Comparison of ENCODE assay signal across 8 cellular contexts in genomic region chr20:49805224-49805876, GRCh38. TPM values are rescaled to one million over a fixed set of nuclear protein-coding genes. Genes with fewer than 3 reads are reported as not detected.
DNase-seq lines count a peak whose midpoint lies in the region; ATAC-seq, FAIRE-seq and TF ChIP-seq lines count a peak whose summit lies in the region.
"Not testable (repeated sequence)": the region's sequence is repeated elsewhere in the genome, so short reads cannot be mapped to it uniquely, and the experiment has no call there.

No MANE protein-coding gene starts in this region.

- FAIRE-seq in K562 (lab: Jason Lieb, UNC): peak; percentile 69

- not testable (repeated sequence) for H4K20me1 ChIP-seq in K562 (replicated peaks; ENCODE audit: control insufficient read depth, insufficient read depth, low read length)

- not testable (repeated sequence) for H3K27me3 Mint-ChIP-seq in natural killer cell treated with Interleukin-12 subunit alpha and Interleukin-12 subunit beta and Interleukin-15 and Interleukin-18, amount 100 ng/mL, for 72 hours

- in situ Hi-C loops in K562 (cut with MboI): not testable (repeated sequence)

- H3K4me3 ChIP-seq in GM12865 (ENCODE audit: low read depth, low read length); Peyer's patch; K562: not testable (repeated sequence)

- not testable (repeated sequence) for H3K79me2 ChIP-seq in K562 (ENCODE audit: control insufficient read depth, insufficient read depth, low read length)

- peak; percentile 61 for ATAC-seq in GM21381 (IDR thresholded peaks at IDR 0.05; ENCODE audit: unreplicated experiment)
- ATAC-seq in HG03103 (IDR thresholded peaks at IDR 0.05; ENCODE audit: low read depth, unreplicated experiment): peak; percentile 53
- peak; percentile 69 for ATAC-seq in K562
- peak; percentile 85 to 89 for ATAC-seq in natural killer cell treated with Interleukin-12 subunit alpha and Interleukin-12 subunit beta and Interleukin-15 and Interleukin-18, amount 100 ng/mL, for 72 hours

- POLR2A ChIA-PET in K562 (lab: Yijun Ruan, JAX): not testable (repeated sequence)

- not testable (repeated sequence) for H3K9me3 ChIP-seq in Peyer's patch; K562 (replicated peaks; ENCODE audit: control insufficient read depth, insufficient read depth, low read depth, low read length)

- WGBS in K562 (ENCODE audit: insufficient coverage, low coverage, missing lambda C conversion rate): 52% methylated on average over 9 of the region's 11 CpGs

- TF ChIP-seq RAD21 in K562 (CRISPR knock-in tag; conservative IDR thresholded peaks at IDR 0.05 in 1 of 2, IDR thresholded peaks at IDR 0.05 in 1 of 2): not testable (repeated sequence)

- H3K27ac ChIP-seq in Peyer's patch: peak overlapping the region in 3 of 4 donors; percentile 9 to 72 (median 69)
- H3K27ac ChIP-seq in K562 (ENCODE audit: extremely low read depth, low read depth, low read length): peak overlapping the region; percentile 55; the same call in 1 of the 3 replicates

- not testable (repeated sequence) for H3K9me3 Mint-ChIP-seq in natural killer cell treated with Interleukin-12 subunit alpha and Interleukin-12 subunit beta and Interleukin-15 and Interleukin-18, amount 100 ng/mL, for 72 hours

- not testable (repeated sequence) for TF ChIP-seq POLR2A in Peyer's patch (IDR thresholded peaks at IDR 0.05); K562 (conservative IDR thresholded peaks at IDR 0.05)

- H2AFZ ChIP-seq in K562 (ENCODE audit: low read depth, low read length): peak overlapping the region; percentile 90

- TF ChIP-seq CTCF in GM12865 (IDR thresholded peaks at IDR 0.05; ENCODE audit: insufficient read depth, low read depth, low read length, missing control alignments); K562 (IDR thresholded peaks at IDR 0.05 in 2 of 3, conservative IDR thresholded peaks at IDR 0.05 in 1 of 3; ENCODE audit: insufficient read depth in 2 of 3, low read depth in 1 of 3, low read length in 3 of 3): not testable (repeated sequence)
- peak in 2 of 6 experiments; percentile 16 to 18 for TF ChIP-seq CTCF in Peyer's patch (IDR thresholded peaks at IDR 0.05)

- not testable (repeated sequence) for H3K27me3 ChIP-seq in Peyer's patch; K562 (ENCODE audit: control insufficient read depth in 2 of 2, insufficient read depth in 2 of 2, low read length in 2 of 2)

- not testable (repeated sequence) for H3K36me3 Mint-ChIP-seq in natural killer cell treated with Interleukin-12 subunit alpha and Interleukin-12 subunit beta and Interleukin-15 and Interleukin-18, amount 100 ng/mL, for 72 hours

- H3K27ac Mint-ChIP-seq in natural killer cell treated with Interleukin-12 subunit alpha and Interleukin-12 subunit beta and Interleukin-15 and Interleukin-18, amount 100 ng/mL, for 72 hours: peak overlapping the region; percentile 43 to 85

- H3K9me1 ChIP-seq in K562 (ENCODE audit: control insufficient read depth, insufficient read depth, low read length): not testable (repeated sequence)

- not testable (repeated sequence) for TF ChIP-seq EP300 in K562 (IDR thresholded peaks at IDR 0.05; ENCODE audit: low read length)

- peak; percentile 94 for DNase-seq in GM12865 (ENCODE audit: low read depth)
- peak in 2 of 3 donors; percentile 40 to 70 for DNase-seq in Peyer's patch
- DNase-seq in activated CD8-positive, alpha-beta memory T cell treated with anti-CD3 and anti-CD28 coated beads, Interleukin-2, amount 50 U/mL, for 4 hours: peak; percentile 19
- DNase-seq in K562 (ENCODE audit: extremely low read depth in 1 of 4, low spot score in 3 of 4); natural killer cell treated with Interleukin-12 subunit alpha and Interleukin-12 subunit beta and Interleukin-15 and Interleukin-18, amount 100 ng/mL, for 72 hours (ENCODE audit: low spot score): not testable (repeated sequence)
- peak; percentile 11 for DNase-seq in stimulated activated CD8-positive, alpha-beta memory T cell treated with anti-CD3 and anti-CD28 coated beads, Interleukin-7, amount 100 ng/mL, for 24 hours (ENCODE audit: low read depth)

- CTCF ChIA-PET in K562 (lab: Yijun Ruan, JAX; ENCODE audit: low intra/inter-chr PET ratio): not testable (repeated sequence)

- H3K36me3 ChIP-seq in Peyer's patch; K562 (ENCODE audit: control insufficient read depth, insufficient read depth, low read length): not testable (repeated sequence)

- H3K4me2 ChIP-seq in K562 (ENCODE audit: insufficient read depth, low read length): peak overlapping the region; percentile 52; the same call in 1 of the 2 replicates

- peak overlapping the region; percentile 66 for H3K4me3 Mint-ChIP-seq in natural killer cell treated with Interleukin-12 subunit alpha and Interleukin-12 subunit beta and Interleukin-15 and Interleukin-18, amount 100 ng/mL, for 72 hours

- not testable (repeated sequence) for BruUV-seq in K562 (replicated peaks; lab: Mats Ljungman, UMichigan)

- H3K4me1 Mint-ChIP-seq in natural killer cell treated with Interleukin-12 subunit alpha and Interleukin-12 subunit beta and Interleukin-15 and Interleukin-18, amount 100 ng/mL, for 72 hours (ENCODE audit: low read depth in 2 of 2): peaks cover 33 to 40% of the 10 kb centered on the region in 2 donors

- not testable (repeated sequence) for H3K4me1 ChIP-seq in Peyer's patch; K562 (replicated peaks in 1 of 2; ENCODE audit: control insufficient read depth in 2 of 2, insufficient read depth in 2 of 2, low read length in 2 of 2)

- intact Hi-C loops in K562 (cut with micrococcal nuclease): not testable (repeated sequence)

- H3K9ac ChIP-seq in K562 (ENCODE audit: insufficient read depth in 1 of 2, low read depth in 2 of 2, low read length in 2 of 2): 0 out of 4 replicates have a peak overlapping the region, but pooled peaks of 1 of the 2 experiments have one; percentile 42

TF ChIP-seq in K562, 482 proteins besides CTCF, POLR2A, EP300 and RAD21 (continues in another document):
- TF ChIP-seq ZNF316 (IDR thresholded peaks at IDR 0.05) (peak; percentile 23; the same call in 1 of the 2 replicates), PRDM10 (IDR thresholded peaks at IDR 0.05; ENCODE audit: partially characterized antibody) (peak; percentile 78), PKNOX1 (IDR thresholded peaks at IDR 0.05) (peak; percentile 19; the same call in 1 of the 2 replicates)

RNA-seq across cellular contexts. Expression of gene SLC9A8, which starts 7.3 kb away (rescaled TPM):
- total RNA-seq in Peyer's patch (10 to 100 TPM; 15.6 to 24.4 (median 19.8) TPM), K562 (2014; rRNA removed) (5.0 and 11.7 TPM in 2 replicates), K562 (2014; rRNA removed; fragmentation: Illumina TruSeq; extraction: Trizol) (4.9 and 5.9 TPM in 2 replicates), K562 (2015; rRNA removed; fragmentation: Illumina TruSeq; extraction: Trizol) (4.9 and 9.7 TPM in 2 replicates), K562 (2021) (8.0 and 8.8 TPM in 2 replicates)
- total RNA-seq in K562 (2011; cell fraction: chromatin; rRNA removed; ENCODE audit: low replicate concordance): 30.2 and 34.7 TPM in 2 replicates
- total RNA-seq in K562 (2011; cell fraction: nucleolus; rRNA removed): 26.8 and 36.1 TPM in 2 replicates
- 19.1 and 25.0 TPM in 2 replicates for total RNA-seq in K562 (2011; cell fraction: nucleoplasm; rRNA removed)
- polyA plus RNA-seq in K562 (2011; rRNA removed) (2.9 and 4.4 TPM in 2 replicates), K562 (2014; fragmentation: Illumina TruSeq; extraction: Trizol) (5.7 and 6.3 TPM in 2 replicates), K562 (2014; fragmentation: Nextera tagmentation; extraction: Ambion mirVana) (under 1 TPM; 0.56 to 0.76 TPM), K562 (2014; rRNA removed) (4.7 and 5.4 TPM in 2 replicates)
- 2.6 TPM in 2 replicates for polyA plus RNA-seq in K562 (2011; cell fraction: cytosol; rRNA removed)
- 16.6 and 24.2 TPM in 2 replicates for polyA plus RNA-seq in K562 (2011; cell fraction: nucleus; rRNA removed)
- polyA plus RNA-seq in K562 (2012): 5.3 and 9.7 TPM in 2 replicates
- 16.2 and 17.9 TPM in 2 replicates for polyA minus RNA-seq in K562 (2011; rRNA and poly(A)+ RNA removed)
- 1.8 and 3.2 TPM in 2 replicates for polyA minus RNA-seq in K562 (2011; cell fraction: cytosol; rRNA and poly(A)+ RNA removed)
- polyA minus RNA-seq in K562 (2011; cell fraction: nucleus; rRNA and poly(A)+ RNA removed): 17.5 and 25.3 TPM in 2 replicates
- total RNA-seq in natural killer cell treated with Interleukin-12 subunit alpha and Interleukin-12 subunit beta and Interleukin-15 and Interleukin-18, amount 100 ng/mL, for 72 hours: 10 to 100 TPM; 22.0 to 27.6 TPM
